In genomic region chr19:48509467-48510194, GRCh38 we compare ENCODE assay signal across 13 cellular contexts. TPM values are rescaled to one million over a fixed set of nuclear protein-coding genes. Genes with fewer than 3 reads are reported as not detected.
DNase-seq lines count a peak whose midpoint lies in the region; ATAC-seq and TF ChIP-seq lines count a peak whose summit lies in the region.
"Had no signal": no experiment of that assay in that cellular context is flagged by ENCODE, and none has a peak within 500 bp of the region (broad histone marks: within the 10 kb centered on the region; RNA-seq: fewer than 3 reads in every experiment).

No MANE protein-coding gene starts in this region.

- H3K27ac Mint-ChIP-seq in GM23338: no peak overlapping the region
- H3K27ac Mint-ChIP-seq: T-helper 1 cell treated with Interleukin-12 subunit alpha and Interleukin-12 subunit beta and Interleukin-4 antibody, amounts not matched to agents 30 μg/mL and 1 μg/mL, for 36 hours had no signal

- H3K27me3 Mint-ChIP-seq in GM23338 (ENCODE audit: insufficient read depth, low read depth, poor library complexity): peaks cover 22% of the 10 kb centered on the region
- H3K27me3 Mint-ChIP-seq: central memory CD8-positive, alpha-beta T cell had no signal

- peaks cover 17% of the 10 kb centered on the region for H3K4me1 Mint-ChIP-seq in GM23338

- H3K9ac ChIP-seq in iPS-20b (ENCODE audit: low read depth, low read length): peak overlapping the region; percentile 34; the same call in 1 of the 2 replicates

- no peaks in the 10 kb centered on the region for H3K79me2 ChIP-seq in GM23338 (replicated peaks; ENCODE audit: insufficient read depth)

- H3K9me2 ChIP-seq in GM23338 (ENCODE audit: insufficient read depth): no peaks in the 10 kb centered on the region

- no peaks in the 10 kb centered on the region for H3K9me3 ChIP-seq in iPS-20b (ENCODE audit: insufficient read depth, low read depth, low read length)
- H3K9me3 ChIP-seq in HAP-1: no peaks in the 10 kb centered on the region
- H3K9me3 ChIP-seq: mucosa of descending colon, stomach had no signal

- peaks cover 9% of the 10 kb centered on the region; the same call in 1 of the 2 replicates for H3F3A ChIP-seq in GM23338 (replicated peaks; ENCODE audit: low read depth)

- H3K27me3 ChIP-seq in GM23338 (ENCODE audit: insufficient read depth) (peaks cover 11% of the 10 kb centered on the region), iPS-20b (ENCODE audit: insufficient read depth, low read length) (peaks cover 21% of the 10 kb centered on the region), HAP-1 (ENCODE audit: low read depth) (no peaks in the 10 kb centered on the region)

- TF ChIP-seq CTCF in GM23338 (conservative IDR thresholded peaks at IDR 0.05; ENCODE audit: low read depth in 2 of 2): no peak

- H3K36me3 ChIP-seq in GM23338 (ENCODE audit: insufficient read depth) (no peaks in the 10 kb centered on the region), iPS-20b (ENCODE audit: insufficient read depth, low read depth, low read length) (no peaks in the 10 kb centered on the region), HAP-1 (replicated peaks) (no peaks in the 10 kb centered on the region)
- H3K36me3 ChIP-seq: stomach had no signal

- H3K4me1 ChIP-seq in GM23338 (ENCODE audit: insufficient read depth) (no peaks in the 10 kb centered on the region), iPS-20b (ENCODE audit: insufficient read depth, low read length) (no peaks in the 10 kb centered on the region), HAP-1 (peaks cover 6% of the 10 kb centered on the region)

- DNase-seq in Ammon's horn (ENCODE audit: low spot score): peak; percentile 73
- peak; percentile 78 for DNase-seq in GM23338 (ENCODE audit: low spot score)
- no peak for DNase-seq in HAP-1 (ENCODE audit: low spot score in 2 of 2)
- no peak for DNase-seq in NOMO-1 treated with dmso at 0.1 percent for 144 hours (lab: John Stamatoyannopoulos, UW; ENCODE audit: unreplicated experiment)
- no peak for DNase-seq in stimulated activated CD4-positive, alpha-beta T cell treated with anti-CD3 and anti-CD28 coated beads, Interleukin-1b, Interleukin-23, amount 100 ng/mL, for 48 hours
- DNase-seq: NCI-H2107 had no signal

- ATAC-seq in GM23338 (peak; percentile 14), SK-N-SH treated with all-trans-retinoic acid at 6 μM for 48 hours (peak; percentile 7; the same call in 1 of the 3 replicates), HG03175 (IDR thresholded peaks at IDR 0.05; ENCODE audit: unreplicated experiment) (no peak)

- H3K4me3 ChIP-seq in GM23338 (peak overlapping the region; percentile 86), iPS-20b (ENCODE audit: low read length) (peak overlapping the region; percentile 73), HAP-1 (no peak overlapping the region)
- H3K4me3 ChIP-seq: mucosa of descending colon had no signal

- peak overlapping the region; percentile 72; the same call in 1 of the 2 replicates for H2AFZ ChIP-seq in GM23338

- H3K36me3 Mint-ChIP-seq in GM23338 (ENCODE audit: low read depth): peaks cover 5% of the 10 kb centered on the region; the same call in 2 of the 3 replicates

- H3K4me3 Mint-ChIP-seq in GM23338: peak overlapping the region; percentile 83
- H3K4me3 Mint-ChIP-seq: central memory CD8-positive, alpha-beta T cell had no signal

- in situ Hi-C loops in HAP-1 (cut with MboI; ENCODE audit: low sequenced_read_pairs): loop anchor here (5.0 kb wide), 1 partner anchor 78 kb away; no protein-coding TSS in a partner anchor

- H3K9me3 Mint-ChIP-seq in GM23338: no peaks in the 10 kb centered on the region
- H3K9me3 Mint-ChIP-seq: central memory CD8-positive, alpha-beta T cell; T-helper 1 cell treated with Interleukin-12 subunit alpha and Interleukin-12 subunit beta and Interleukin-4 antibody, amounts not matched to agents 30 μg/mL and 1 μg/mL, for 36 hours had no signal

- peak overlapping the region; percentile 99 for H3K4me2 ChIP-seq in GM23338

- no peak overlapping the region for H3K27ac ChIP-seq in GM23338 (ENCODE audit: low read depth)
- no peak overlapping the region for H3K27ac ChIP-seq in iPS-20b (ENCODE audit: low read length)
- H3K27ac ChIP-seq: stomach had no signal

- H4K20me1 ChIP-seq in GM23338 (replicated peaks; ENCODE audit: insufficient read depth): no peaks in the 10 kb centered on the region

TF ChIP-seq in GM23338, 12 proteins besides CTCF, POLR2A, EP300 and RAD21 (continues in another document):
- TF ChIP-seq CREB1 (CRISPR knock-in tag; IDR thresholded peaks at IDR 0.05; ENCODE audit: low read depth) (no peak), EZH2phosphoT487 (IDR thresholded peaks at IDR 0.05; ENCODE audit: unreplicated experiment) (no peak), REST (IDR thresholded peaks at IDR 0.05; ENCODE audit: unreplicated experiment) (no peak), NANOG (IDR thresholded peaks at IDR 0.05; ENCODE audit: borderline replicate concordance) (no peak), POLR2AphosphoS5 (IDR thresholded peaks at IDR 0.05; ENCODE audit: low read depth) (no peak), ZNF331 (CRISPR knock-in tag; IDR thresholded peaks at IDR 0.05; ENCODE audit: low read depth) (no peak)

TF ChIP-seq in SK-N-SH treated with all-trans-retinoic acid at 6 μM for 48 hours, 23 proteins besides CTCF, POLR2A, EP300 and RAD21:
- TF ChIP-seq SNAI2 (CRISPR knock-in tag; IDR thresholded peaks at IDR 0.05): no peak
- TF ChIP-seq GLIS3 (CRISPR knock-in tag; IDR thresholded peaks at IDR 0.05): no peak
- TF ChIP-seq ZNF8 (CRISPR knock-in tag; IDR thresholded peaks at IDR 0.05): no peak
- no peak for TF ChIP-seq ZFP3 (CRISPR knock-in tag; IDR thresholded peaks at IDR 0.05)
- no peak for TF ChIP-seq PATZ1 (CRISPR knock-in tag; IDR thresholded peaks at IDR 0.05; ENCODE audit: borderline replicate concordance)
- no peak for TF ChIP-seq CSDC2 (CRISPR knock-in tag; IDR thresholded peaks at IDR 0.05)
- TF ChIP-seq ZNF565 (CRISPR knock-in tag; conservative IDR thresholded peaks at IDR 0.05; ENCODE audit: low read depth): no peak
- TF ChIP-seq ZFP30 (CRISPR knock-in tag; IDR thresholded peaks at IDR 0.05): no peak
- TF ChIP-seq ZNF70 (CRISPR knock-in tag; IDR thresholded peaks at IDR 0.05): no peak
- TF ChIP-seq CREB5 (CRISPR knock-in tag; IDR thresholded peaks at IDR 0.05; ENCODE audit: low read depth): no peak
- TF ChIP-seq CSRNP3 (CRISPR knock-in tag; IDR thresholded peaks at IDR 0.05): no peak

RNA-seq across cellular contexts. Expression of gene LMTK3, which starts 2.0 kb away (rescaled TPM):
- total RNA-seq in GM23338 (2014; rRNA removed; shearing (Covaris generic)): 5.7 and 11.8 TPM in 2 replicates
- 1.6 and 2.0 TPM in 2 replicates for polyA plus RNA-seq in GM23338 (2016; fragmentation: Nextera tagmentation; extraction: Ambion mirVana)

RNA-seq across cellular contexts. Expression of gene CYTH2, which starts 40.5 kb away (rescaled TPM):
- total RNA-seq in GM23338 (2014; rRNA removed; shearing (Covaris generic)): 42.6 and 60.4 TPM in 2 replicates
- polyA plus RNA-seq in GM23338 (2016; fragmentation: Nextera tagmentation; extraction: Ambion mirVana): 38.8 and 41.1 TPM in 2 replicates

RNA-seq across cellular contexts. Expression of gene SULT2B1, which starts 42.3 kb away (rescaled TPM):
- total RNA-seq in GM23338 (2014; rRNA removed; shearing (Covaris generic)): 1.3 TPM in 1 of 2 replicates, not detected in the other
- 2.3 and 2.5 TPM in 2 replicates for polyA plus RNA-seq in GM23338 (2016; fragmentation: Nextera tagmentation; extraction: Ambion mirVana)

RNA-seq across cellular contexts. Expression of gene KCNJ14, which starts 54.3 kb away (rescaled TPM):
- total RNA-seq in GM23338 (2014; rRNA removed; shearing (Covaris generic)): 0.94 and 1.2 TPM in 2 replicates
- polyA plus RNA-seq in GM23338 (2016; fragmentation: Nextera tagmentation; extraction: Ambion mirVana): 0.73 and 0.81 TPM in 2 replicates

Comparison
In these comparisons a context has a peak if more than half of its experiments do, and no peak if none do; other contexts are left out.
1. DNase-seq: peak in Ammon's horn (single experiment) and GM23338 (single experiment); none in HAP-1 (0 of 2), NOMO-1 treated with dmso at 0.1 percent for 144 hours (single experiment) and stimulated activated CD4-positive, alpha-beta T cell treated with anti-CD3 and anti-CD28 coated beads, Interleukin-1b, Interleukin-23, amount 100 ng/mL, for 48 hours (single experiment).